13 cellular contexts compared by ENCODE assay signal in the genomic region with DNA sequence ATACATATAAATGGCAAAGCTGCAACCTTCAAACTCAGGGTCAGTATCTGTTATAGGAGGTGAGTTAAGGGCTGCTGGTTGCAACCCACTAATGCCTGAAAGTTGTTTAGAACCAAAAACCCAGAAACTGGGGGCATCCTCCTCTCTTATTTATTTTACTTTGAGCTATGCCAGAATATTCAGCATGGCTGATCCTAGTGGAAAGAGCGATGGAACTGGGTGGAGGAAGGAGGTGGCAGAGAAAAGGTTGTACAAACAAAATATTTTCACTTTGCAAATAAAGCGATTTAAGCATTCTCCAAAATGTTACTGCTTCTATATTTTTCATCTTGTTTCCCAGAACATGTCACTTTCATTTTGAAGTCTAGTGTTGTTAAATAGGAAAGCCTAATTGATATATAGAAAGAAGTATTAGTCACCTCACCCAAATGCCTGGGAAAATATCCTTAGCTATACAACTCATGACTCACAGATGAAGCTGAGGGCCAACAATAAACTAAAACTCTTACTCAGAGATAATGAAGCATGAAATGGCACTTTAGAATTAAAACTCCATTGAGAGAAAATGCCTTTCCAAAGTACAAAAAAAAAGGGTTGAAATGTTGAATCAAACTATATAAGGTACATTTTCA.
DNase-seq lines count a peak whose midpoint lies in the region; ATAC-seq, FAIRE-seq and TF ChIP-seq lines count a peak whose summit lies in the region.
"Had no signal": no experiment of that assay in that cellular context is flagged by ENCODE, and none has a peak within 500 bp of the region (broad histone marks: within the 10 kb centered on the region; RNA-seq: fewer than 3 reads in every experiment).

No MANE protein-coding gene starts in this region.

- no peaks in the 10 kb centered on the region for H3K4me1 ChIP-seq in mesenchymal stem cell (ENCODE audit: control insufficient read depth, insufficient read depth, low read depth, low read length)

- H3K4me1 Mint-ChIP-seq in Calu3 (ENCODE audit: low read depth, unreplicated experiment) (peaks cover 37% of the 10 kb centered on the region), T-cell (no peaks in the 10 kb centered on the region), glutamatergic neuron (ENCODE audit: low read depth, unreplicated experiment) (no peaks in the 10 kb centered on the region)
- H3K4me1 Mint-ChIP-seq: activated B cell treated with CpG ODN at 0.5 μM for 24 hours had no signal

- intact Hi-C loops in Calu3 (cut with micrococcal nuclease; ENCODE audit: unreplicated experiment): no loop called here

- no peak overlapping the region for H3K4ac ChIP-seq in mesenchymal stem cell (ENCODE audit: low read depth in 1 of 2, low read length in 2 of 2)

- POLR2A ChIA-PET in T-cell (lab: Charles Lee): no interaction called here

- CTCF ChIA-PET in Calu3 (lab: Charles Lee): interaction anchor here (0.6 kb wide), 2 partner anchors 11 to 32 kb away, joined by 3 to 4 read pairs; no protein-coding TSS in a partner anchor
- CTCF ChIA-PET in T-cell (lab: Charles Lee): no interaction called here

- H2AFZ ChIP-seq in mesenchymal stem cell (ENCODE audit: low read depth, low read length): no peak overlapping the region

- no peak overlapping the region for H4K91ac ChIP-seq in mesenchymal stem cell (ENCODE audit: low read length)

- H3K9ac ChIP-seq in mesenchymal stem cell (ENCODE audit: low read length): peak overlapping the region; percentile 56

- no peaks in the 10 kb centered on the region for H3K9me3 ChIP-seq in mesenchymal stem cell (ENCODE audit: control insufficient read depth, low read length)

- H3K18ac ChIP-seq in mesenchymal stem cell (ENCODE audit: low read depth in 1 of 2, low read length in 2 of 2): no peak overlapping the region

- H3K4me2 ChIP-seq in mesenchymal stem cell (ENCODE audit: low read length, poor library complexity, severe bottlenecking): no peak overlapping the region

- no peaks in the 10 kb centered on the region for H3K9me3 Mint-ChIP-seq in Calu3 (ENCODE audit: low read depth, unreplicated experiment)
- H3K9me3 Mint-ChIP-seq in T-cell: no peaks in the 10 kb centered on the region
- H3K9me3 Mint-ChIP-seq in glutamatergic neuron (ENCODE audit: unreplicated experiment): no peaks in the 10 kb centered on the region
- H3K9me3 Mint-ChIP-seq: activated B cell treated with CpG ODN at 0.5 μM for 24 hours, nephron had no signal

- H3K27me3 ChIP-seq in bronchial epithelial cell (ENCODE audit: control insufficient read depth, insufficient read depth, low read length) (no peaks in the 10 kb centered on the region), mesenchymal stem cell (ENCODE audit: control insufficient read depth in 1 of 2, insufficient read depth in 1 of 2, low read length in 2 of 2) (no peaks in the 10 kb centered on the region)
- H3K27me3 ChIP-seq: dorsolateral prefrontal cortex had no signal

- H3K27me3 Mint-ChIP-seq in Calu3 (ENCODE audit: unreplicated experiment) (no peaks in the 10 kb centered on the region), T-cell (peaks cover 8% of the 10 kb centered on the region in 2 donors), glutamatergic neuron (ENCODE audit: unreplicated experiment) (no peaks in the 10 kb centered on the region)

- H3K36me3 ChIP-seq in bronchial epithelial cell (ENCODE audit: control insufficient read depth, insufficient read depth, low read length) (no peaks in the 10 kb centered on the region), mesenchymal stem cell (ENCODE audit: control insufficient read depth in 1 of 2, insufficient read depth in 2 of 2, low read depth in 1 of 2, low read length in 2 of 2) (no peaks in the 10 kb centered on the region)

- H3K36me3 Mint-ChIP-seq in Calu3 (ENCODE audit: insufficient read depth, unreplicated experiment) (no peaks in the 10 kb centered on the region), T-cell (no peaks in the 10 kb centered on the region), glutamatergic neuron (ENCODE audit: unreplicated experiment) (no peaks in the 10 kb centered on the region)

- H2BK12ac ChIP-seq in mesenchymal stem cell (ENCODE audit: low read length in 2 of 2): no peak overlapping the region

- no CpG with 5 or more reads among the region's 2 CpGs for WGBS in mesenchymal stem cell

- no peak overlapping the region for H3K4me3 ChIP-seq in bronchial epithelial cell (ENCODE audit: low read depth, low read length)
- H3K4me3 ChIP-seq in mesenchymal stem cell (ENCODE audit: insufficient read depth in 1 of 2, low read depth in 1 of 2, low read length in 2 of 2): no peak overlapping the region
- H3K4me3 ChIP-seq: dorsolateral prefrontal cortex had no signal

- in situ Hi-C loops in Caki2 (cut with HindIII; ENCODE audit: low pct_unique_long_range_greater_than_20kb, low sequenced_read_pairs): no loop called here

- H3K79me1 ChIP-seq in mesenchymal stem cell (replicated peaks; ENCODE audit: low read length, poor library complexity, severe bottlenecking): no peaks in the 10 kb centered on the region

- TF ChIP-seq CTCF in bronchial epithelial cell (IDR thresholded peaks at IDR 0.05; ENCODE audit: insufficient read depth, low read length, severe bottlenecking) (no peak), Calu3 (IDR thresholded peaks at IDR 0.05; ENCODE audit: unreplicated experiment) (no peak), glutamatergic neuron (IDR thresholded peaks at IDR 0.05; ENCODE audit: partially characterized antibody, unreplicated experiment) (no peak)

- no peak for FAIRE-seq in bronchial epithelial cell (lab: Jason Lieb, UNC)

- H3K27ac ChIP-seq in mesenchymal stem cell (ENCODE audit: low read length, poor library complexity, severe bottlenecking): peak overlapping the region; percentile 12
- H3K27ac ChIP-seq: dorsolateral prefrontal cortex had no signal

- no peak overlapping the region for H2BK120ac ChIP-seq in mesenchymal stem cell (ENCODE audit: low read depth, low read length)

- no peak overlapping the region for H4K8ac ChIP-seq in mesenchymal stem cell (ENCODE audit: low read length)

- no peak overlapping the region for H2BK5ac ChIP-seq in mesenchymal stem cell (ENCODE audit: low read depth, low read length, poor library complexity, severe bottlenecking)

- no peak overlapping the region for H3K23ac ChIP-seq in mesenchymal stem cell (ENCODE audit: low read length in 2 of 2)

- DNase-seq in Caki2 (ENCODE audit: low read depth) (peak; percentile 76), M059J (ENCODE audit: low read depth) (peak; percentile 88), bronchial epithelial cell (ENCODE audit: low read depth) (peak; percentile 93), mesenchymal stem cell (peak; percentile 93), Calu3 (no peak), T-cell (no peak), glutamatergic neuron (no peak)
- DNase-seq: activated B cell treated with CpG ODN at 0.5 μM for 24 hours; dorsolateral prefrontal cortex; stimulated activated naive CD4-positive, alpha-beta T cell treated with Interleukin-2 at 50 U/mL for 16 hours had no signal

- H2BK15ac ChIP-seq in mesenchymal stem cell (ENCODE audit: low read depth, poor library complexity, severe bottlenecking): no peak overlapping the region

- H3K4me3 Mint-ChIP-seq in Calu3 (ENCODE audit: low read depth, unreplicated experiment) (no peak overlapping the region), T-cell (no peak overlapping the region), glutamatergic neuron (ENCODE audit: unreplicated experiment) (no peak overlapping the region)
- H3K4me3 Mint-ChIP-seq: activated B cell treated with CpG ODN at 0.5 μM for 24 hours, nephron had no signal

- ATAC-seq in T-cell (replicated peaks in 1 of 4): no peak
- ATAC-seq in HG03159 (IDR thresholded peaks at IDR 0.05; ENCODE audit: unreplicated experiment): no peak
- ATAC-seq: Right ventricle myocardium inferior had no signal

- no peak overlapping the region for H3K27ac Mint-ChIP-seq in Calu3 (ENCODE audit: unreplicated experiment)
- H3K27ac Mint-ChIP-seq in T-cell: no peak overlapping the region
- H3K27ac Mint-ChIP-seq in glutamatergic neuron (ENCODE audit: unreplicated experiment): no peak overlapping the region
- H3K27ac Mint-ChIP-seq: activated B cell treated with CpG ODN at 0.5 μM for 24 hours, nephron had no signal

- no peak overlapping the region for H3K14ac ChIP-seq in mesenchymal stem cell (ENCODE audit: low read length in 2 of 2)

- BruUV-seq in Calu3 (replicated peaks; lab: Mats Ljungman, UMichigan): no TSS peak

- H2AK5ac ChIP-seq in mesenchymal stem cell (ENCODE audit: low read length, severe bottlenecking): no peak overlapping the region

Comparison
In these comparisons a context has a peak if more than half of its experiments do, and no peak if none do; other contexts are left out.
1. DNase-seq: peak in Caki2 (single experiment), M059J (single experiment), bronchial epithelial cell (single experiment) and mesenchymal stem cell (single experiment); none in Calu3 (single experiment), T-cell (0 of 34) and glutamatergic neuron (single experiment).